In genomic region chr10:62116896-62117295, GRCh38 we compare ENCODE assay signal across 27 cellular contexts.
DNase-seq lines count a peak whose midpoint lies in the region; ATAC-seq and TF ChIP-seq lines count a peak whose summit lies in the region.
"Had no signal": no experiment of that assay in that cellular context is flagged by ENCODE, and none has a peak within 500 bp of the region (broad histone marks: within the 10 kb centered on the region; RNA-seq: fewer than 3 reads in every experiment).

No MANE protein-coding gene starts in this region.

- intact Hi-C loops in Caco-2 (cut with micrococcal nuclease; ENCODE audit: unreplicated experiment) (no loop called here), esophagus muscularis mucosa (cut with DNase I) (no loop called here)

- H3K27ac Mint-ChIP-seq in Caco-2 (ENCODE audit: unreplicated experiment): no peak overlapping the region
- H3K27ac Mint-ChIP-seq in activated naive CD4-positive, alpha-beta T cell treated with anti-CD3 and anti-CD28 coated beads, Interleukin-2, amount 50 U/mL, for 72 hours: no peak overlapping the region
- H3K27ac Mint-ChIP-seq: activated naive CD4-positive, alpha-beta T cell treated with anti-CD3 and anti-CD28 coated beads, Interleukin-2, amount 10 ng/mL, durations not matched to agents 7 days and 5 days; activated T-helper 17 cell treated with anti-CD3 and anti-CD28 coated beads, Interleukin-2, amount 50 U/mL, for 72 hours; memory B cell had no signal

- WGBS in esophagus muscularis mucosa: over 99% methylated on average over 6 of the region's 6 CpGs

- TF ChIP-seq POLR2A in esophagus muscularis mucosa (IDR thresholded peaks at IDR 0.05; ENCODE audit: low read depth): no peak

- no peaks in the 10 kb centered on the region for H3K36me3 Mint-ChIP-seq in Caco-2 (ENCODE audit: insufficient read depth, unreplicated experiment)
- peaks cover 0 to 19% of the 10 kb centered on the region in 2 donors for H3K36me3 Mint-ChIP-seq in activated naive CD4-positive, alpha-beta T cell treated with anti-CD3 and anti-CD28 coated beads, Interleukin-2, amount 50 U/mL, for 72 hours
- H3K36me3 Mint-ChIP-seq: memory B cell had no signal

- no peaks in the 10 kb centered on the region for H3K27me3 Mint-ChIP-seq in Caco-2 (ENCODE audit: insufficient read depth, unreplicated experiment)
- H3K27me3 Mint-ChIP-seq: activated naive CD4-positive, alpha-beta T cell treated with anti-CD3 and anti-CD28 coated beads, Interleukin-2, amount 10 ng/mL, durations not matched to agents 7 days and 5 days; activated T-helper 17 cell treated with anti-CD3 and anti-CD28 coated beads, Interleukin-2, amount 50 U/mL, for 72 hours; memory B cell had no signal

- peak; percentile 36 for ATAC-seq in foreskin keratinocyte
- no peak for ATAC-seq in activated naive CD4-positive, alpha-beta T cell treated with anti-CD3 and anti-CD28 coated beads, Interleukin-2, amount 50 U/mL, for 72 hours
- ATAC-seq: activated T-helper 17 cell treated with anti-CD3 and anti-CD28 coated beads, Interleukin-2, amount 50 U/mL, for 72 hours; Panc1; stimulated activated naive CD8-positive, alpha-beta T cell treated with anti-CD3 and anti-CD28 coated beads, Interleukin-15, Interleukin-2, amounts not matched to agents 100 U/mL and 50 U/mL, for 24 hours had no signal

- TF ChIP-seq CTCF in foreskin keratinocyte (conservative IDR thresholded peaks at IDR 0.05): no peak
- TF ChIP-seq CTCF in Caco-2 (IDR thresholded peaks at IDR 0.05; ENCODE audit: insufficient read depth in 1 of 2, low read depth in 1 of 2, low read length in 1 of 2, severe bottlenecking in 1 of 2, unreplicated experiment in 1 of 2): no peak
- no peak for TF ChIP-seq CTCF in foreskin fibroblast (IDR thresholded peaks at IDR 0.05; ENCODE audit: low read depth, low read length)
- no peak for TF ChIP-seq CTCF in esophagus muscularis mucosa (IDR thresholded peaks at IDR 0.05)

- DNase-seq in DMS153 (lab: John Stamatoyannopoulos, UW) (peak; percentile 75), NCI-H1092 (lab: John Stamatoyannopoulos, UW) (peak; percentile 1), NCI-H774 (lab: John Stamatoyannopoulos, UW) (peak; percentile 87), foreskin keratinocyte (no peak), Caco-2 (no peak), foreskin fibroblast (no peak), esophagus muscularis mucosa (ENCODE audit: extremely low spot score) (no peak)
- no peak for DNase-seq in activated naive CD4-positive, alpha-beta T cell treated with anti-CD3 and anti-CD28 coated beads, Interleukin-2, amount 50 U/mL, for 72 hours (ENCODE audit: low spot score in 2 of 2)
- DNase-seq: activated CD4-positive, alpha-beta T cell treated with anti-CD3 and anti-CD28 coated beads for 4 hours; activated naive CD4-positive, alpha-beta T cell treated with anti-CD3 and anti-CD28 coated beads, Interleukin-2, amount 10 ng/mL, durations not matched to agents 7 days and 5 days; amygdala; brain microvascular endothelial cell; effector CD4-positive, alpha-beta T cell; glutamatergic neuron; GOT3; Kasumi-1; NCI-H187 treated with DMSO at 0.1 percent for 48 hours; NCI-H524 treated with DMSO at 0.1 percent for 48 hours; ovary; stimulated activated naive CD8-positive, alpha-beta T cell treated with anti-CD3 and anti-CD28 coated beads, Interleukin-15, Interleukin-2, amounts not matched to agents 100 U/mL and 50 U/mL, for 24 hours; T1000 had no signal

- no peak overlapping the region for H3K27ac ChIP-seq in foreskin keratinocyte
- no peak overlapping the region for H3K27ac ChIP-seq in esophagus muscularis mucosa (replicated peaks in 1 of 4)
- H3K27ac ChIP-seq: BLaER1, brain microvascular endothelial cell, ovary, VCaP had no signal

- H3K4me3 ChIP-seq in Caco-2 (ENCODE audit: low read depth, low read length) (no peak overlapping the region), foreskin fibroblast (ENCODE audit: low read depth in 1 of 2, low read length in 2 of 2) (no peak overlapping the region), esophagus muscularis mucosa (no peak overlapping the region)
- H3K4me3 ChIP-seq: BLaER1, ovary had no signal

- H3K4me3 Mint-ChIP-seq in Caco-2 (ENCODE audit: unreplicated experiment): no peak overlapping the region
- H3K4me3 Mint-ChIP-seq: activated naive CD4-positive, alpha-beta T cell treated with anti-CD3 and anti-CD28 coated beads, Interleukin-2, amount 10 ng/mL, durations not matched to agents 7 days and 5 days; activated T-helper 17 cell treated with anti-CD3 and anti-CD28 coated beads, Interleukin-2, amount 50 U/mL, for 72 hours; memory B cell; neural crest cell had no signal

- H3K27me3 ChIP-seq in foreskin keratinocyte (no peaks in the 10 kb centered on the region), Caco-2 (replicated peaks; ENCODE audit: control insufficient read depth, insufficient read depth, low read length) (no peaks in the 10 kb centered on the region), esophagus muscularis mucosa (no peaks in the 10 kb centered on the region)
- H3K27me3 ChIP-seq: BLaER1, brain microvascular endothelial cell, ovary had no signal

- H3K36me3 ChIP-seq in Caco-2 (ENCODE audit: control insufficient read depth, insufficient read depth, low read length): no peaks in the 10 kb centered on the region
- no peaks in the 10 kb centered on the region for H3K36me3 ChIP-seq in esophagus muscularis mucosa
- H3K36me3 ChIP-seq: BLaER1, brain microvascular endothelial cell, ovary had no signal

- TF ChIP-seq EP300 in esophagus muscularis mucosa (IDR thresholded peaks at IDR 0.05): no peak

- no peaks in the 10 kb centered on the region for H3K9me3 Mint-ChIP-seq in Caco-2 (ENCODE audit: unreplicated experiment)
- H3K9me3 Mint-ChIP-seq in activated naive CD4-positive, alpha-beta T cell treated with anti-CD3 and anti-CD28 coated beads, Interleukin-2, amount 50 U/mL, for 72 hours: peaks cover 0 to 24% of the 10 kb centered on the region in 2 donors
- H3K9me3 Mint-ChIP-seq: activated T-helper 17 cell treated with anti-CD3 and anti-CD28 coated beads, Interleukin-2, amount 50 U/mL, for 72 hours; memory B cell had no signal

- no TSS peak for BruUV-seq in Caco-2 (replicated peaks; lab: Mats Ljungman, UMichigan)

- CTCF ChIA-PET in Caco-2 (lab: Charles Lee): interaction anchor here (0.6 kb wide), 1 partner anchor 1521 kb away, joined by 6 read pairs; no protein-coding TSS in a partner anchor

- H3K4me1 Mint-ChIP-seq in Caco-2 (ENCODE audit: low read depth, unreplicated experiment): peaks cover 14% of the 10 kb centered on the region
- H3K4me1 Mint-ChIP-seq: neural crest cell had no signal

- H3K4me1 ChIP-seq in foreskin keratinocyte (peaks cover 8% of the 10 kb centered on the region), Caco-2 (peaks cover 8% of the 10 kb centered on the region), esophagus muscularis mucosa (no peaks in the 10 kb centered on the region)
- H3K4me1 ChIP-seq: BLaER1 had no signal

- POLR2A ChIA-PET in Caco-2 (lab: Charles Lee): no interaction called here

- H3K9me3 ChIP-seq in Caco-2: no peaks in the 10 kb centered on the region
- H3K9me3 ChIP-seq in esophagus muscularis mucosa: no peaks in the 10 kb centered on the region
- H3K9me3 ChIP-seq: BLaER1, ovary had no signal

Comparison
In these comparisons a context has a peak if more than half of its experiments do, and no peak if none do; other contexts are left out.
1. DNase-seq: peak in DMS153 (single experiment), NCI-H1092 (single experiment) and NCI-H774 (single experiment); none in foreskin keratinocyte (0 of 2), Caco-2 (0 of 2), foreskin fibroblast (0 of 2), activated naive CD4-positive, alpha-beta T cell treated with anti-CD3 and anti-CD28 coated beads, Interleukin-2, amount 50 U/mL, for 72 hours (0 of 2) and esophagus muscularis mucosa (single experiment).